In genomic region chr1:217275617-217276398, GRCh38 we compare ENCODE assay signal across 11 cellular contexts.
DNase-seq lines count a peak whose midpoint lies in the region; ATAC-seq, FAIRE-seq and TF ChIP-seq lines count a peak whose summit lies in the region.
"Had no signal": no experiment of that assay in that cellular context is flagged by ENCODE, and none has a peak within 500 bp of the region (broad histone marks: within the 10 kb centered on the region; RNA-seq: fewer than 3 reads in every experiment).

No MANE protein-coding gene starts in this region.

- TF ChIP-seq CTCF in A673 (conservative IDR thresholded peaks at IDR 0.05; ENCODE audit: low read depth, low read length) (no peak), GM12878 (IDR thresholded peaks at IDR 0.05 in 2 of 3, conservative IDR thresholded peaks at IDR 0.05 in 1 of 3; ENCODE audit: control insufficient read depth in 2 of 3, extremely low read depth in 1 of 3, insufficient read depth in 1 of 3, low read depth in 3 of 3, low read length in 3 of 3) (no peak)

- intact Hi-C loops in A673 (cut with micrococcal nuclease; ENCODE audit: unreplicated experiment), result no loop called here
- intact Hi-C loops in GM12878 (cut with micrococcal nuclease; ENCODE audit: unreplicated experiment), result no loop called here

- H3K9me3 ChIP-seq in A673 (ENCODE audit: low read depth, low read length, poor library complexity, severe bottlenecking) (no peaks in the 10 kb centered on the region), GM12878 (replicated peaks; ENCODE audit: control insufficient read depth, insufficient read depth, low read length) (no peaks in the 10 kb centered on the region)

- DNase-seq in A673 (ENCODE audit: low spot score), result peak; percentile 23
- DNase-seq in GM12878 (ENCODE audit: low read depth, low spot score), result no peak
- peak; percentile 29 for DNase-seq in glomerular visceral epithelial cell (ENCODE audit: extremely low spot score)
- no peak for DNase-seq in pons (ENCODE audit: low spot score)
- DNase-seq in NCI-H1436 treated with DMSO at 0.1 percent for 48 hours (lab: John Stamatoyannopoulos, UW), result no peak
- DNase-seq in NCI-H146 treated with DMSO at 0.1 percent for 48 hours (lab: John Stamatoyannopoulos, UW; ENCODE audit: unreplicated experiment), result no peak
- DNase-seq in NCI-H510A (lab: John Stamatoyannopoulos, UW), result no peak
- DNase-seq: activated CD8-positive, alpha-beta memory T cell treated with anti-CD3 and anti-CD28 coated beads, Interleukin-2, amount 50 U/mL, for 48 hours; NCI-H1930 had no signal

- POLR2A ChIA-PET in A673 (lab: Charles Lee; ENCODE audit: low non-redundant PET) (no interaction called here), GM12878 (lab: Charles Lee) (no interaction called here)

- H3K9ac ChIP-seq in GM12878 (ENCODE audit: control insufficient read depth, insufficient read depth, low read length), result no peak overlapping the region

- TF ChIP-seq POLR2A in GM12878 (IDR thresholded peaks at IDR 0.05; ENCODE audit: low read depth, low read length), result no peak

- no peak overlapping the region for H2AFZ ChIP-seq in GM12878 (ENCODE audit: control insufficient read depth, low read depth, low read length)

- peak overlapping the region; percentile 5 for H3K27ac ChIP-seq in A673 (ENCODE audit: low read depth, low read length, poor library complexity, severe bottlenecking)
- H3K27ac ChIP-seq in GM12878 (ENCODE audit: control insufficient read depth, insufficient read depth), result no peak overlapping the region
- H3K27ac ChIP-seq: cardiac muscle cell had no signal

- no peak overlapping the region for H3K4me3 ChIP-seq in A673 (ENCODE audit: low read depth, low read length, poor library complexity, severe bottlenecking)
- no peak overlapping the region for H3K4me3 ChIP-seq in GM12878
- H3K4me3 ChIP-seq: cardiac muscle cell had no signal

- in situ Hi-C loops in GM12878 (cut with MboI), result no loop called here

- SMC1A ChIA-PET in GM12878 (lab: Charles Lee; ENCODE audit: uncharacterized antibody, unreplicated experiment), result interaction anchor here (1.0 kb wide), 1 partner anchor 385 kb away, joined by 3 read pairs; no protein-coding TSS in a partner anchor

- CTCF ChIA-PET in A673 (lab: Charles Lee), result no interaction called here
- CTCF ChIA-PET in GM12878 (lab: Yijun Ruan, JAX), result no interaction called here

- no peak for TF ChIP-seq EP300 in GM12878 (IDR thresholded peaks at IDR 0.05; ENCODE audit: borderline replicate concordance in 1 of 2, control insufficient read depth in 1 of 2, low read depth in 2 of 2, low read length in 2 of 2)

- FAIRE-seq in GM12878 (lab: Jason Lieb, UNC), result no peak

- no TSS peak for BruUV-seq in A673 (replicated peaks; lab: Mats Ljungman, UMichigan)
- no TSS peak for BruUV-seq in GM12878 (replicated peaks; lab: Mats Ljungman, UMichigan)

- no peaks in the 10 kb centered on the region for H3K36me3 ChIP-seq in A673 (ENCODE audit: insufficient read depth, low read length, poor library complexity, severe bottlenecking)
- no peaks in the 10 kb centered on the region for H3K36me3 ChIP-seq in GM12878 (ENCODE audit: control insufficient read depth in 2 of 2, insufficient read depth in 2 of 2, low read length in 1 of 2)
- H3K36me3 ChIP-seq: cardiac muscle cell had no signal

- H3K79me2 ChIP-seq in GM12878 (ENCODE audit: control insufficient read depth, insufficient read depth, low read length), result no peaks in the 10 kb centered on the region

- 0 out of 2 replicates have a peak overlapping the region, but pooled peaks have one; percentile 17 for H3K4me2 ChIP-seq in GM12878 (ENCODE audit: control insufficient read depth, insufficient read depth)

- 12% methylated on average over 6 of the region's 6 CpGs for WGBS in GM12878 (ENCODE audit: insufficient coverage, insufficient replicate concordance, low lambda C conversion rate, missing lambda C conversion rate)

- peak; percentile 53 for ATAC-seq in HG02885 (IDR thresholded peaks at IDR 0.05; ENCODE audit: poor library complexity, unreplicated experiment)
- peak; percentile 47; the same call in 2 of the 3 replicates for ATAC-seq in GM12878

- H3K27me3 ChIP-seq in A673 (replicated peaks; ENCODE audit: insufficient read depth, low read depth, low read length, poor library complexity), result no peaks in the 10 kb centered on the region
- H3K27me3 ChIP-seq in GM12878 (replicated peaks in 1 of 2; ENCODE audit: control insufficient read depth in 2 of 2, insufficient read depth in 2 of 2, low read length in 1 of 2), result no peaks in the 10 kb centered on the region
- H3K27me3 ChIP-seq: cardiac muscle cell had no signal

- RAD21 ChIA-PET in GM12878 (lab: Charles Lee; ENCODE audit: unreplicated experiment), result no interaction called here

- no peaks in the 10 kb centered on the region for H3K4me1 ChIP-seq in A673 (ENCODE audit: insufficient read depth, low read length, poor library complexity, severe bottlenecking)
- H3K4me1 ChIP-seq in GM12878 (ENCODE audit: control insufficient read depth, insufficient read depth, low read length), result no peaks in the 10 kb centered on the region

- TF ChIP-seq RAD21 in GM12878 (IDR thresholded peaks at IDR 0.05; ENCODE audit: insufficient read depth, low read depth, low read length), result no peak

- no peaks in the 10 kb centered on the region for H4K20me1 ChIP-seq in GM12878 (ENCODE audit: control insufficient read depth, insufficient read depth)

TF ChIP-seq in GM12878, 131 proteins besides CTCF, POLR2A, EP300 and RAD21:
- TF ChIP-seq RUNX3 (IDR thresholded peaks at IDR 0.05; ENCODE audit: low read length) (0 out of 2 replicates have a peak, but pooled peaks have one; percentile 21), CREM (IDR thresholded peaks at IDR 0.05; ENCODE audit: low read depth) (0 out of 2 replicates have a peak, but pooled peaks have one; percentile 14), JUNB (IDR thresholded peaks at IDR 0.05) (peak; percentile 29; the same call in 1 of the 2 replicates), BACH1 (IDR thresholded peaks at IDR 0.05; ENCODE audit: borderline replicate concordance) (peak; percentile 86; the same call in 1 of the 2 replicates), ZNF207 (IDR thresholded peaks at IDR 0.05; ENCODE audit: borderline replicate concordance) (no peak), NBN (IDR thresholded peaks at IDR 0.05) (no peak), ETV6 (conservative IDR thresholded peaks at IDR 0.05 in 1 of 2, IDR thresholded peaks at IDR 0.05 in 1 of 2; ENCODE audit: borderline replicate concordance in 1 of 2, low read depth in 1 of 2) (no peak)

Comparison
In these comparisons a context has a peak if more than half of its experiments do, and no peak if none do; other contexts are left out.
1. DNase-seq: peak in A673 (single experiment) and glomerular visceral epithelial cell (single experiment); none in GM12878 (single experiment), pons (single experiment), NCI-H1436 treated with DMSO at 0.1 percent for 48 hours (single experiment), NCI-H146 treated with DMSO at 0.1 percent for 48 hours (single experiment) and NCI-H510A (single experiment).